Comparison of ENCODE assay signal across 5 cellular contexts in genomic region chr10:112590786-112591185, GRCh38.
DNase-seq lines count a peak whose midpoint lies in the region; ATAC-seq, FAIRE-seq and TF ChIP-seq lines count a peak whose summit lies in the region.
"Not testable (repeated sequence)": the region's sequence is repeated elsewhere in the genome, so short reads cannot be mapped to it uniquely, and the experiment has no call there.

No MANE protein-coding gene starts in this region.

- BruUV-seq in MCF 10A (replicated peaks; lab: Mats Ljungman, UMichigan); HepG2 (replicated peaks; lab: Mats Ljungman, UMichigan): not testable (repeated sequence)

- not testable (repeated sequence) for H3K27ac ChIP-seq in HepG2 (ENCODE audit: extremely low read length, insufficient read depth, low read length)

- H3K9me3 ChIP-seq in T-helper 17 cell (ENCODE audit: control insufficient read depth, low read length, poor library complexity, severe bottlenecking); HepG2 (ENCODE audit: low read length): not testable (repeated sequence)

- H3K4me2 ChIP-seq in HepG2 (ENCODE audit: low read depth, low read length): not testable (repeated sequence)

- H3K4me3 ChIP-seq in bronchial epithelial cell (ENCODE audit: low read depth, low read length); HepG2 (replicated peaks in 1 of 3; ENCODE audit: insufficient read depth in 1 of 3, low read depth in 2 of 3, low read length in 3 of 3): not testable (repeated sequence)

- not testable (repeated sequence) for H3K9ac ChIP-seq in HepG2 (ENCODE audit: insufficient read depth, low read depth, low read length)

- not testable (repeated sequence) for H3K79me2 ChIP-seq in HepG2 (ENCODE audit: insufficient read depth, low read length)

- WGBS in HepG2 (ENCODE audit: low lambda C conversion rate): 83% methylated on average over 7 of the region's 7 CpGs

- not testable (repeated sequence) for H2AFZ ChIP-seq in HepG2 (ENCODE audit: low read length)

- not testable (repeated sequence) for H3K4me1 ChIP-seq in HepG2 (ENCODE audit: insufficient read depth, low read length)

- TF ChIP-seq RAD21 in HepG2 (CRISPR knock-in tag; IDR thresholded peaks at IDR 0.05): not testable (repeated sequence)

- TF ChIP-seq EP300 in HepG2 (IDR thresholded peaks at IDR 0.05; ENCODE audit: low read depth in 2 of 2, low read length in 2 of 2); HepG2 (CRISPR knock-in tag; IDR thresholded peaks at IDR 0.05; ENCODE audit: borderline replicate concordance): not testable (repeated sequence)

- TF ChIP-seq CTCF in MCF 10A (IDR thresholded peaks at IDR 0.05; ENCODE audit: unreplicated experiment); bronchial epithelial cell (IDR thresholded peaks at IDR 0.05; ENCODE audit: insufficient read depth, low read length, severe bottlenecking); HepG2 (CRISPR knock-in tag; IDR thresholded peaks at IDR 0.05): not testable (repeated sequence)

- CTCF ChIA-PET in MCF 10A (lab: Yijun Ruan, JAX): interaction anchor here (0.7 kb wide), 1 partner anchor 794 kb away, joined by 3 read pairs; no protein-coding TSS in a partner anchor
- CTCF ChIA-PET in HepG2 (lab: Yijun Ruan, JAX; ENCODE audit: low intra/inter-chr PET ratio, low total read pairs): not testable (repeated sequence)

- not testable (repeated sequence) for DNase-seq in T-helper 17 cell; HepG2 (ENCODE audit: low spot score)
- DNase-seq in MCF 10A (ENCODE audit: unreplicated experiment) (peak; percentile 54), bronchial epithelial cell (ENCODE audit: low read depth) (peak; percentile 72), kidney tubule cell (ENCODE audit: low spot score) (peak; percentile 4)

- in situ Hi-C loops in HepG2 (cut with HindIII; ENCODE audit: extremely low pct_ligation_motif_present, low pct_unique_long_range_greater_than_20kb): not testable (repeated sequence)

- H4K20me1 ChIP-seq in HepG2 (ENCODE audit: insufficient read depth, low read length): not testable (repeated sequence)

- not testable (repeated sequence) for H3K36me3 Mint-ChIP-seq in T-helper 17 cell (ENCODE audit: low read depth); MCF 10A (ENCODE audit: insufficient read depth, unreplicated experiment)

- not testable (repeated sequence) for H3K4me3 Mint-ChIP-seq in T-helper 17 cell; MCF 10A (ENCODE audit: unreplicated experiment)

- H3K27me3 Mint-ChIP-seq in T-helper 17 cell; MCF 10A (ENCODE audit: insufficient read depth, unreplicated experiment): not testable (repeated sequence)

- POLR2A ChIA-PET in MCF 10A (lab: Yijun Ruan, JAX): interaction anchor here (0.7 to 1.3 kb wide), 3 partner anchors 16 to 771 kb away, joined by 3 to 4 read pairs (median 3); no protein-coding TSS in a partner anchor
- POLR2A ChIA-PET in HepG2 (lab: Yijun Ruan, JAX): not testable (repeated sequence)

- H3K27ac Mint-ChIP-seq in T-helper 17 cell (peak overlapping the region; percentile 19), MCF 10A (ENCODE audit: low read depth, unreplicated experiment) (peak overlapping the region; percentile 71)

- H3K9me3 Mint-ChIP-seq in MCF 10A (ENCODE audit: unreplicated experiment): not testable (repeated sequence)

- H3K4me1 Mint-ChIP-seq in T-helper 17 cell: not testable (repeated sequence)
- H3K4me1 Mint-ChIP-seq in MCF 10A (ENCODE audit: insufficient read depth, unreplicated experiment): peaks cover 13% of the 10 kb centered on the region

- TF ChIP-seq POLR2A in HepG2 (IDR thresholded peaks at IDR 0.05; ENCODE audit: insufficient read depth in 1 of 2, low read depth in 2 of 2, low read length in 2 of 2): not testable (repeated sequence)

- intact Hi-C loops in MCF 10A (cut with micrococcal nuclease); HepG2 (cut with micrococcal nuclease; ENCODE audit: unreplicated experiment): not testable (repeated sequence)

- ATAC-seq in T-helper 17 cell, HepG2: not testable (repeated sequence)

- H3K27me3 ChIP-seq in bronchial epithelial cell (ENCODE audit: control insufficient read depth, insufficient read depth, low read length); HepG2 (ENCODE audit: control insufficient read depth in 1 of 2, insufficient read depth in 2 of 2, low read length in 2 of 2): not testable (repeated sequence)

- FAIRE-seq in bronchial epithelial cell (lab: Jason Lieb, UNC); HepG2 (lab: Jason Lieb, UNC): not testable (repeated sequence)

- H3K36me3 ChIP-seq in bronchial epithelial cell (ENCODE audit: control insufficient read depth, insufficient read depth, low read length); HepG2 (replicated peaks in 1 of 2; ENCODE audit: control insufficient read depth in 1 of 2, insufficient read depth in 2 of 2, low read length in 2 of 2): not testable (repeated sequence)

TF ChIP-seq in HepG2, 621 proteins besides CTCF, POLR2A, EP300 and RAD21:
- TF ChIP-seq CEBPB (IDR thresholded peaks at IDR 0.05; ENCODE audit: borderline replicate concordance, low read depth, low read length): 0 out of 2 replicates have a peak, but pooled peaks have one; percentile 8
